In the genomic region with DNA sequence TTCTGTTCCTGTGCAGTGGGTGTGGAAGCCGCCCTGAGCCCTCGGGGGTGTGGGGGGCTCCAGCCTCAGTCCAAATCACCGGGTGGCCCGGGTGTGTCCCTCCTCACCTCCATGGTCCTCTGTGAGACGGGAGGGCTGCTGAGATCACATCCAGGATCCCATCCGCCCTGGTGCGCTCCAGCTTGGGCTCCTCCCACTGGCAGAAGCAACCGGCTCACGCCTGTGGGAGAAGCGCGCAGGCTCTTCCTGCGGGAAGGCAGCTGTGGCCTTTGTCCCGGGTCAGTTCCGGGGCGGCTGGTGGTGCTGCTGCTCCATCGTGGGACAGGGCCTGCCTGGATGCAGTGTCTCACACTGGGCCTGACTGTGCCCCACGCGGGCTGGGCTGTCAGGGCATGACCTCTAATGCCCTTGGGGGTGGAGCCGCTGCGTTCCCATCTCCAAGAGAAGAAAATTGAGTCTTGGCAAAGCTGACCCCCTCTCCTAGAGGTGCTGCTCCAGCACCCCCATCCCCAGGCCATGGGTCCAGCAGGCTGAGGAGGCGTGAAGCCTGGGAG, we compare ENCODE assay signal across 29 cellular contexts. TPM values are rescaled to one million over a fixed set of nuclear protein-coding genes. Genes with fewer than 3 reads are reported as not detected.
"Had no signal": no experiment of that assay in that cellular context is flagged by ENCODE, and none has a peak within 500 bp of the region (broad histone marks: within the 10 kb centered on the region; RNA-seq: fewer than 3 reads in every experiment).

No MANE protein-coding gene starts in this region.

- H3K27ac Mint-ChIP-seq: activated naive CD4-positive, alpha-beta T cell treated with anti-CD3 and anti-CD28 coated beads for 36 hours; activated naive CD8-positive, alpha-beta T cell treated with anti-CD3 and anti-CD28 coated beads for 36 hours; brain; nephron; stimulated activated memory B cell treated with anti-CD40 and anti-IgM and Interleukin-4, amounts not matched to agents 10 μg/mL and 1 μg/mL and 100 μg/mL, for 72 hours; stimulated activated naive CD8-positive, alpha-beta T cell treated with anti-CD3 and anti-CD28 coated beads, Interleukin-15, amount 100 ng/mL, for 72 hours; T-helper 2 cell treated with Interferon-gamma antibody and Interleukin-4, amounts not matched to agents 5 μg/mL and 100 μg/mL, for 36 hours had no signal

- DNase-seq: activated CD4-positive, alpha-beta T cell treated with anti-CD3 and anti-CD28 coated beads for 4 hours; activated CD4-positive, alpha-beta T cell treated with anti-CD3 and anti-CD28 coated beads, Interleukin-2, amount 50 U/mL, for 4 hours; activated CD8-positive, alpha-beta memory T cell treated with anti-CD3 and anti-CD28 coated beads for 24 hours; activated effector memory CD4-positive, alpha-beta T cell treated with Interleukin-2 at 50 U/mL for 16 hours; activated naive CD4-positive, alpha-beta T cell treated with anti-CD3 and anti-CD28 coated beads for 36 hours; activated naive CD8-positive, alpha-beta T cell treated with anti-CD3 and anti-CD28 coated beads for 36 hours; adrenal gland; cortex of kidney; foreskin fibroblast; left cardiac atrium; mammary epithelial cell; ovary; retina; sigmoid colon; small intestine; stimulated activated CD4-positive, alpha-beta T cell treated with anti-CD3 and anti-CD28 coated beads, Interleukin-1b, Interleukin-23, amount 100 ng/mL, for 48 hours; stimulated activated CD4-positive, alpha-beta T cell treated with anti-CD3 and anti-CD28 coated beads, Interleukin-4, amount 100 ng/mL, for 4 hours; stimulated activated CD8-positive, alpha-beta memory T cell treated with anti-CD3 and anti-CD28 coated beads, Interleukin-4, amount 100 ng/mL, for 48 hours; stimulated activated naive CD8-positive, alpha-beta T cell treated with anti-CD3 and anti-CD28 coated beads, Interleukin-15, amount 100 ng/mL, for 72 hours; T-helper 1 cell; upper lobe of right lung had no signal

- H3K9me3 ChIP-seq: adrenal gland, ascending aorta, ovary, prostate gland, sigmoid colon, thyroid gland, upper lobe of right lung had no signal

- H3K36me3 Mint-ChIP-seq: activated naive CD8-positive, alpha-beta T cell treated with anti-CD3 and anti-CD28 coated beads for 36 hours; brain; stimulated activated memory B cell treated with anti-CD40 and anti-IgM and Interleukin-4, amounts not matched to agents 10 μg/mL and 1 μg/mL and 100 μg/mL, for 72 hours had no signal

- H3K27me3 ChIP-seq: adrenal gland, ascending aorta, cardiac muscle cell, ovary, thyroid gland, upper lobe of right lung had no signal

- H3K9me3 Mint-ChIP-seq: activated naive CD4-positive, alpha-beta T cell treated with anti-CD3 and anti-CD28 coated beads for 36 hours; activated naive CD8-positive, alpha-beta T cell treated with anti-CD3 and anti-CD28 coated beads for 36 hours; nephron; stimulated activated memory B cell treated with anti-CD40 and anti-IgM and Interleukin-4, amounts not matched to agents 10 μg/mL and 1 μg/mL and 100 μg/mL, for 72 hours; stimulated activated naive CD8-positive, alpha-beta T cell treated with anti-CD3 and anti-CD28 coated beads, Interleukin-15, amount 100 ng/mL, for 72 hours; T-helper 2 cell treated with Interferon-gamma antibody and Interleukin-4, amounts not matched to agents 5 μg/mL and 100 μg/mL, for 36 hours had no signal

- H3K4me3 ChIP-seq: adrenal gland, ascending aorta, cardiac muscle cell, ovary, prostate gland, sigmoid colon, thyroid gland, upper lobe of right lung had no signal

- H3K4me3 Mint-ChIP-seq: activated naive CD4-positive, alpha-beta T cell treated with anti-CD3 and anti-CD28 coated beads for 36 hours; activated naive CD8-positive, alpha-beta T cell treated with anti-CD3 and anti-CD28 coated beads for 36 hours; brain; nephron; stimulated activated memory B cell treated with anti-CD40 and anti-IgM and Interleukin-4, amounts not matched to agents 10 μg/mL and 1 μg/mL and 100 μg/mL, for 72 hours; stimulated activated naive CD8-positive, alpha-beta T cell treated with anti-CD3 and anti-CD28 coated beads, Interleukin-15, amount 100 ng/mL, for 72 hours; T-helper 2 cell treated with Interferon-gamma antibody and Interleukin-4, amounts not matched to agents 5 μg/mL and 100 μg/mL, for 36 hours had no signal

- H3K27me3 Mint-ChIP-seq: brain had no signal

- H3K27ac ChIP-seq: adrenal gland, ascending aorta, cardiac muscle cell, ovary, prostate gland, sigmoid colon, thyroid gland, upper lobe of right lung had no signal

- H3K4me1 Mint-ChIP-seq: stimulated activated memory B cell treated with anti-CD40 and anti-IgM and Interleukin-4, amounts not matched to agents 10 μg/mL and 1 μg/mL and 100 μg/mL, for 72 hours had no signal

- ATAC-seq: left cardiac atrium; stimulated activated memory B cell treated with anti-CD40 and anti-IgM and Interleukin-4, amounts not matched to agents 10 μg/mL and 1 μg/mL and 100 μg/mL, for 72 hours; stimulated activated naive CD8-positive, alpha-beta T cell treated with anti-CD3 and anti-CD28 coated beads, Interleukin-15, amount 100 ng/mL, for 72 hours; upper lobe of right lung had no signal

- H3K36me3 ChIP-seq: adrenal gland, ascending aorta, cardiac muscle cell, ovary, prostate gland, sigmoid colon, thyroid gland, upper lobe of right lung had no signal

- H3K4me1 ChIP-seq: adrenal gland, prostate gland, upper lobe of right lung had no signal

RNA-seq across cellular contexts. Expression of a gene that starts 18.5 kb away (rescaled TPM):
- total RNA-seq: activated naive CD4-positive, alpha-beta T cell treated with anti-CD3 and anti-CD28 coated beads for 36 hours; activated naive CD8-positive, alpha-beta T cell treated with anti-CD3 and anti-CD28 coated beads for 36 hours had no signal
